Comparison of ENCODE assay signal across 33 cellular contexts in the genomic region with DNA sequence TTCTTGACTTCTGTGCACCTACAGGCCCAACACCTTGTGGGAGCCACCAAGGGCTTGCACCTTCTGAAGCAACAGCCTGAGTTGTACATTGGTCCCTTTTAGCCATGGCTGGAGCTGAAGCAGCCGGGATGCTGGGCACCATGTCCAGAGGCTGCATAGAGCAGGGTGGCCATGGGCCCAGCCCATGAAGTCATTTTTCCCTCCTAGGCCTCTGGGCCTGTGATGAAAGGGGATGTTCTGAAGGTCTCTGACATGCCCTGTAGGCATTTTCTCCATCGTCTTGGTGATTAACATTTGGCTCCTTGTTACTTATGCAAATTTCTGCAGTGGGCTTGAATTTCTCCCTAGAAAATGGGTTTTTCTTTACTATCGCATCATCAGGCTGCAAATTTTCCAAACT.
"Had no signal": no experiment of that assay in that cellular context is flagged by ENCODE, and none has a peak within 500 bp of the region (broad histone marks: within the 10 kb centered on the region; RNA-seq: fewer than 3 reads in every experiment).

No MANE protein-coding gene starts in this region.

- H3K9me3 ChIP-seq: body of pancreas had no signal

- H3K27me3 ChIP-seq: adrenal gland, ascending aorta, body of pancreas, brain microvascular endothelial cell, breast epithelium, cardiac muscle cell had no signal

- ATAC-seq: activated naive CD4-positive, alpha-beta T cell treated with anti-CD3 and anti-CD28 coated beads, Interleukin-2, amount 50 U/mL, for 72 hours; activated naive CD8-positive, alpha-beta T cell treated with anti-CD3 and anti-CD28 coated beads, Interleukin-2, amount 50 U/mL, for 24 hours; activated T-cell treated with anti-CD3 and anti-CD28 coated beads, Interleukin-2, amount 50 U/mL, for 4 hours; activated T-cell treated with anti-CD3 and anti-CD28 coated beads, Interleukin-2, amount 50 U/mL, for 72 hours; activated T-helper 17 cell treated with anti-CD3 and anti-CD28 coated beads, Interleukin-2, amount 50 U/mL, for 72 hours; body of pancreas had no signal

- DNase-seq: activated effector memory CD4-positive, alpha-beta T cell treated with anti-CD3 and anti-CD28 coated beads, Interleukin-2, amount 50 U/mL, for 16 hours; activated effector memory CD4-positive, alpha-beta T cell treated with Interleukin-2 at 50 U/mL for 16 hours; activated gamma-delta T cell; activated gamma-delta T cell treated with Interleukin-2 at 50 U/mL for 16 hours; activated naive CD4-positive, alpha-beta T cell; activated naive CD4-positive, alpha-beta T cell treated with anti-CD3 and anti-CD28 coated beads for 36 hours; activated naive CD4-positive, alpha-beta T cell treated with anti-CD3 and anti-CD28 coated beads, Interleukin-2, amount 10 ng/mL, durations not matched to agents 7 days and 5 days; activated naive CD4-positive, alpha-beta T cell treated with anti-CD3 and anti-CD28 coated beads, Interleukin-2, amount 50 U/mL, for 16 hours; activated naive CD4-positive, alpha-beta T cell treated with Interleukin-2 at 50 U/mL for 16 hours; activated naive CD8-positive, alpha-beta T cell treated with anti-CD3 and anti-CD28 coated beads for 36 hours; activated naive CD8-positive, alpha-beta T cell treated with anti-CD3 and anti-CD28 coated beads, Interleukin-2, amount 10 ng/mL, durations not matched to agents 7 days and 5 days; activated naive CD8-positive, alpha-beta T cell treated with anti-CD3 and anti-CD28 coated beads, Interleukin-2, amount 50 U/mL, for 24 hours; activated T-cell treated with anti-CD3 and anti-CD28 coated beads, Interleukin-2, amount 50 U/mL, for 24 hours; activated T-cell treated with anti-CD3 and anti-CD28 coated beads, Interleukin-2, amount 50 U/mL, for 4 hours; activated T-cell treated with anti-CD3 and anti-CD28 coated beads, Interleukin-2, amount 50 U/mL, for 48 hours; activated T-cell treated with anti-CD3 and anti-CD28 coated beads, Interleukin-2, amount 50 U/mL, for 72 hours; adrenal gland; amniotic stem cell; amygdala; anterior cingulate cortex; aorta; body of pancreas; brain microvascular endothelial cell; caudate nucleus; central memory CD4-positive, alpha-beta T cell; cerebellar nuclear complex had no signal

- H3K4me1 ChIP-seq: adrenal gland, ascending aorta, body of pancreas, breast epithelium had no signal

- H3K27ac ChIP-seq: adrenal gland, ascending aorta, body of pancreas, brain microvascular endothelial cell, breast epithelium, cardiac muscle cell had no signal

- FAIRE-seq: astrocyte, bronchial epithelial cell had no signal

- H3K36me3 ChIP-seq: adrenal gland, ascending aorta, brain microvascular endothelial cell, breast epithelium, cardiac muscle cell had no signal

- H3K4me3 ChIP-seq: adrenal gland, ascending aorta, body of pancreas, breast epithelium, cardiac muscle cell had no signal
